ENCODE assay signal across 2 cellular contexts in the genomic region with DNA sequence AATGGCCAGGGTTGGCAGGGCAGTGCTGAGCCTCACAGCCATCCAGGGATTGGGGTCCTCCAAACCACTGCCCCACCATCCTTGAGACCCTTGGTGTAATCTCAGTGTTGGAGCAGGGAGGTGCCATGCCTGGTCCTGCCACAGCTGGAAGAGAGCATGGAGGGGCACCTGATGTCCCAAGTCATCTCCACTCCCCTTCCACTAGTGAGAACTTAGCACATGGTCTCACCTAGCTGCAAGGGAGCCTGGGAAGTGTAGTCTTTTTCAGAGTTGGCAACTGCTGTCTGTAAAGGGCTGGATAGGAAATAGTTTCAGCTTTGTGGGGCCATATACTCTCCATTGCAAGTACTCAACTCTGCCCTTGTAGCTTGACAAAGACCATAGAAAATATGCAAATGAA.
TF ChIP-seq lines count a peak whose summit lies in the region.

No MANE protein-coding gene starts in this region.

TF ChIP-seq in HEK293, 187 proteins besides CTCF, POLR2A, EP300 and RAD21:
- TF ChIP-seq REST (tag by site-specific recombination; IDR thresholded peaks at IDR 0.05) (no peak), ZEB2 (tag by site-specific recombination; IDR thresholded peaks at IDR 0.05) (no peak)
- TF ChIP-seq, protein P1, sequence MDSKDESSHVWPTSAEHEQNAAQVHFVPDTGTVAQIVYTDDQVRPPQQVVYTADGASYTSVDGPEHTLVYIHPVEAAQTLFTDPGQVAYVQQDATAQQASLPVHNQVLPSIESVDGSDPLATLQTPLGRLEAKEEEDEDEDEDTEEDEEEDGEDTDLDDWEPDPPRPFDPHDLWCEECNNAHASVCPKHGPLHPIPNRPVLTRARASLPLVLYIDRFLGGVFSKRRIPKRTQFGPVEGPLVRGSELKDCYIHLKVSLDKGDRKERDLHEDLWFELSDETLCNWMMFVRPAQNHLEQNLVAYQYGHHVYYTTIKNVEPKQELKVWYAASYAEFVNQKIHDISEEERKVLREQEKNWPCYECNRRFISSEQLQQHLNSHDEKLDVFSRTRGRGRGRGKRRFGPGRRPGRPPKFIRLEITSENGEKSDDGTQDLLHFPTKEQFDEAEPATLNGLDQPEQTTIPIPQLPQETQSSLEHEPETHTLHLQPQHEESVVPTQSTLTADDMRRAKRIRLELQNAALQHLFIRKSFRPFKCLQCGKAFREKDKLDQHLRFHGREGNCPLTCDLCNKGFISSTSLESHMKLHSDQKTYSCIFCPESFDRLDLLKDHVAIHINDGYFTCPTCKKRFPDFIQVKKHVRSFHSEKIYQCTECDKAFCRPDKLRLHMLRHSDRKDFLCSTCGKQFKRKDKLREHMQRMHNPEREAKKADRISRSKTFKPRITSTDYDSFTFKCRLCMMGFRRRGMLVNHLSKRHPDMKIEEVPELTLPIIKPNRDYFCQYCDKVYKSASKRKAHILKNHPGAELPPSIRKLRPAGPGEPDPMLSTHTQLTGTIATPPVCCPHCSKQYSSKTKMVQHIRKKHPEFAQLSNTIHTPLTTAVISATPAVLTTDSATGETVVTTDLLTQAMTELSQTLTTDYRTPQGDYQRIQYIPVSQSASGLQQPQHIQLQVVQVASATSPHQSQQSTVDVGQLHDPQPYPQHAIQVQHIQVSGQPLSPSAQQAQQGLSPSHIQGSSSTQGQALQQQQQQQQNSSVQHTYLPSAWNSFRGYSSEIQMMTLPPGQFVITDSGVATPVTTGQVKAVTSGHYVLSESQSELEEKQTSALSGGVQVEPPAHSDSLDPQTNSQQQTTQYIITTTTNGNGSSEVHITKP (tag by site-specific recombination; IDR thresholded peaks at IDR 0.05): peak; percentile 10; the same call in 1 of the 2 replicates

TF ChIP-seq in K562, 482 proteins besides CTCF, POLR2A, EP300 and RAD21 (continued from another document):
- TF ChIP-seq, protein P1 (IDR thresholded peaks at IDR 0.05; ENCODE audit: partially characterized antibody): peak; percentile 66
- TF ChIP-seq ZNF143 (CRISPR knock-in tag; IDR thresholded peaks at IDR 0.05) (peak; percentile 56; the same call in 1 of the 2 replicates), SIX5 (IDR thresholded peaks at IDR 0.05; ENCODE audit: borderline replicate concordance in 1 of 2, insufficient read depth in 1 of 2, low read depth in 1 of 2, low read length in 2 of 2) (peak; percentile 11 to 20; a peak in 1 of 4 replicates), IFI16 (CRISPR knock-in tag; IDR thresholded peaks at IDR 0.05) (no peak), HCFC1 (IDR thresholded peaks at IDR 0.05; ENCODE audit: low read depth, low read length) (peak; percentile 56), MTA1 (IDR thresholded peaks at IDR 0.05; ENCODE audit: borderline replicate concordance) (no peak), ETV6 (IDR thresholded peaks at IDR 0.05; ENCODE audit: borderline replicate concordance in 1 of 2, low read depth in 2 of 2, low read length in 1 of 2) (no peak), ETV6 (CRISPR knock-in tag; IDR thresholded peaks at IDR 0.05; ENCODE audit: borderline replicate concordance) (no peak)
